1 cellular context compared by ENCODE assay signal in the genomic region with DNA sequence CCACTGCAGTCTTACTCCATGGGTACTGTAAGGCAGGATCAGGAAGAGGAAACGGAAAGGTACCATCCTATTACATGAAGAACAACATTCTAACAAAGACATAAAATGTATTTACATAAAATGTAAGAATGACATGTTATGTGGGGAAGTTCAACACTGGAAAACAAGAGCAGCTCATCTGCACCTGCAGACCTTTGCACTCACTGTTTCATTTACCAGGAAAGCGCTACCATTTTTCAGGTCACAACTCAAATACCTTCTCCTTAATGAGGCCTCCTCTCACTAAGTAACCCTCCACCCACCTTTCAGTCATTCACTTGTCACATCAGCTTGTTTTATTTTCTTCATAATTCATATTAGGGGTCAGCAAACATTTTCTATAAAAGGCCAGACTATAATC.
TF ChIP-seq lines count a peak whose summit lies in the region.

No MANE protein-coding gene starts in this region.

TF ChIP-seq in HepG2, 621 proteins besides CTCF, POLR2A, EP300 and RAD21 (continued from another document):
- TF ChIP-seq PRDM15 (CRISPR knock-in tag; IDR thresholded peaks at IDR 0.05) (no peak), RBFOX2 (IDR thresholded peaks at IDR 0.05; ENCODE audit: low read depth, low read length) (0 out of 2 replicates have a peak, but pooled peaks have one; percentile 29), SOX5 (CRISPR knock-in tag; IDR thresholded peaks at IDR 0.05; ENCODE audit: borderline replicate concordance) (peak; percentile 50; the same call in 1 of the 2 replicates), CBX2 (IDR thresholded peaks at IDR 0.05; ENCODE audit: low read depth, low read length) (no peak), CBX2 (CRISPR knock-in tag; IDR thresholded peaks at IDR 0.05; ENCODE audit: low read depth) (no peak), ETV6 (CRISPR knock-in tag; conservative IDR thresholded peaks at IDR 0.05) (no peak), NFATC3 (CRISPR knock-in tag; IDR thresholded peaks at IDR 0.05) (no peak), PHF20 (CRISPR knock-in tag; IDR thresholded peaks at IDR 0.05) (no peak), ZNF12 (CRISPR knock-in tag; IDR thresholded peaks at IDR 0.05) (no peak), ZNF446 (CRISPR knock-in tag; IDR thresholded peaks at IDR 0.05) (no peak), HNF4A (CRISPR knock-in tag; IDR thresholded peaks at IDR 0.05) (peak; percentile 53), HNF4G (IDR thresholded peaks at IDR 0.05; ENCODE audit: borderline replicate concordance, low read depth, low read length) (0 out of 2 replicates have a peak, but pooled peaks have one; percentile 28), HNF4G (CRISPR knock-in tag; IDR thresholded peaks at IDR 0.05; ENCODE audit: borderline replicate concordance, low read depth) (no peak), GATAD2A (CRISPR knock-in tag; IDR thresholded peaks at IDR 0.05) (0 out of 2 replicates have a peak, but pooled peaks have one; percentile 13), ZSCAN5A (CRISPR knock-in tag; IDR thresholded peaks at IDR 0.05; ENCODE audit: borderline replicate concordance) (no peak), ZNF629 (CRISPR knock-in tag; conservative IDR thresholded peaks at IDR 0.05) (no peak), ZMYM2 (CRISPR knock-in tag; IDR thresholded peaks at IDR 0.05) (no peak), SOX6 (IDR thresholded peaks at IDR 0.05) (no peak), SOX6 (CRISPR knock-in tag; IDR thresholded peaks at IDR 0.05) (peak; percentile 28; the same call in 1 of the 2 replicates), ZNF792 (CRISPR knock-in tag; IDR thresholded peaks at IDR 0.05) (no peak), ZBTB33 (CRISPR knock-in tag; IDR thresholded peaks at IDR 0.05) (peak; percentile 81), ZFP36L1 (CRISPR knock-in tag; IDR thresholded peaks at IDR 0.05) (0 out of 2 replicates have a peak, but pooled peaks have one; percentile 49), ZNF251 (CRISPR knock-in tag; IDR thresholded peaks at IDR 0.05) (no peak), ZFY (CRISPR knock-in tag; IDR thresholded peaks at IDR 0.05) (no peak), ZFP37 (CRISPR knock-in tag; IDR thresholded peaks at IDR 0.05; ENCODE audit: borderline replicate concordance) (no peak), SAFB2 (CRISPR knock-in tag; IDR thresholded peaks at IDR 0.05; ENCODE audit: borderline replicate concordance, low read depth) (no peak), RELA (CRISPR knock-in tag; IDR thresholded peaks at IDR 0.05) (no peak), SNAPC5 (CRISPR knock-in tag; IDR thresholded peaks at IDR 0.05; ENCODE audit: borderline replicate concordance) (no peak), U2AF1 (optimal IDR thresholded peaks at IDR 0.05; ENCODE audit: low read depth, low read length) (no peak), ZNF790 (CRISPR knock-in tag; IDR thresholded peaks at IDR 0.05; ENCODE audit: borderline replicate concordance) (no peak), SOX13 (IDR thresholded peaks at IDR 0.05) (no peak), SOX13 (CRISPR knock-in tag; conservative IDR thresholded peaks at IDR 0.05 in 1 of 2, IDR thresholded peaks at IDR 0.05 in 1 of 2) (peak in 1 of 2 experiments; percentile 41; a peak in 1 of 4 replicates), KAT7 (CRISPR knock-in tag; IDR thresholded peaks at IDR 0.05; ENCODE audit: borderline replicate concordance) (no peak), NKX3-1 (CRISPR knock-in tag; IDR thresholded peaks at IDR 0.05) (no peak), ZNF354B (CRISPR knock-in tag; IDR thresholded peaks at IDR 0.05) (no peak), LCORL (IDR thresholded peaks at IDR 0.05) (no peak), LCORL (CRISPR knock-in tag; IDR thresholded peaks at IDR 0.05) (no peak), FOXO1 (CRISPR knock-in tag; IDR thresholded peaks at IDR 0.05) (no peak)
- TF ChIP-seq, protein P1, sequence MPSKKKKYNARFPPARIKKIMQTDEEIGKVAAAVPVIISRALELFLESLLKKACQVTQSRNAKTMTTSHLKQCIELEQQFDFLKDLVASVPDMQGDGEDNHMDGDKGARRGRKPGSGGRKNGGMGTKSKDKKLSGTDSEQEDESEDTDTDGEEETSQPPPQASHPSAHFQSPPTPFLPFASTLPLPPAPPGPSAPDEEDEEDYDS (CRISPR knock-in tag; IDR thresholded peaks at IDR 0.05): no peak
TF ChIP-seq in HepG2: peak in this region for 15.
